Comparison of ENCODE assay signal across 21 cellular contexts in the genomic region with DNA sequence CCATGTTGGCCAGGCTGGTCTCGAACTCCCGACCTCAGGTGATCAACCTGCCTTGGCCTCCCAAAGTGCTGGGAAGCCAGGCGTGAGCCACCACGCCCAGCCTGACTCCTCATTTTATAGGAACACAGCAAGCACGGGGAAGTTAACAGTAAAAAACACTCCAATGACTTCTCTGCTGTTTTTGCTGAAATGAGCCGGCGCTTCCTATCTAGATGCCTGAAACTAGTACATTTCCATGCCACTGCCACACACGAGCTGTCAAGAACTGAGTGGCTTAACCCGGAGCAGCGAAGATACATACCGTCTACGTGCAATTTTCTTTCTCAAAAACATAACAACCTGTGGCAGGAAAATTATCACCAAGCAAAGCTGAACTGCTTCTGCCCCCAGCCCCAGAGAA. TPM values are rescaled to one million over a fixed set of nuclear protein-coding genes. Genes with fewer than 3 reads are reported as not detected.
DNase-seq lines count a peak whose midpoint lies in the region; ATAC-seq, FAIRE-seq and TF ChIP-seq lines count a peak whose summit lies in the region.
"Had no signal": no experiment of that assay in that cellular context is flagged by ENCODE, and none has a peak within 500 bp of the region (broad histone marks: within the 10 kb centered on the region; RNA-seq: fewer than 3 reads in every experiment).

No MANE protein-coding gene starts in this region.

- no peak overlapping the region for H4K91ac ChIP-seq in neuronal stem cell (ENCODE audit: low read depth, low read length, poor library complexity)

- H3K9me3 Mint-ChIP-seq in activated CD4-positive, alpha-beta T cell treated with anti-CD3 and anti-CD28 coated beads for 36 hours (ENCODE audit: low read depth): no peaks in the 10 kb centered on the region
- no peaks in the 10 kb centered on the region for H3K9me3 Mint-ChIP-seq in astrocyte (ENCODE audit: unreplicated experiment)
- H3K9me3 Mint-ChIP-seq in glutamatergic neuron (ENCODE audit: unreplicated experiment): peaks cover 8% of the 10 kb centered on the region
- H3K9me3 Mint-ChIP-seq: CD4-positive, alpha-beta T cell had no signal

- H3K4me3 Mint-ChIP-seq in activated CD4-positive, alpha-beta T cell treated with anti-CD3 and anti-CD28 coated beads for 36 hours: no peak overlapping the region
- H3K4me3 Mint-ChIP-seq in astrocyte (ENCODE audit: unreplicated experiment): peak overlapping the region; percentile 9
- no peak overlapping the region for H3K4me3 Mint-ChIP-seq in glutamatergic neuron (ENCODE audit: unreplicated experiment)
- H3K4me3 Mint-ChIP-seq: CD4-positive, alpha-beta T cell had no signal

- H2BK15ac ChIP-seq in neuronal stem cell (ENCODE audit: low read length): no peak overlapping the region

- H3K79me1 ChIP-seq in neuronal stem cell (ENCODE audit: low read depth, low read length): peaks cover 1% of the 10 kb centered on the region

- H3K27me3 ChIP-seq in astrocyte (ENCODE audit: insufficient read depth, low read length): no peaks in the 10 kb centered on the region
- H3K27me3 ChIP-seq in neuronal stem cell (ENCODE audit: control insufficient read depth in 3 of 3, insufficient read depth in 3 of 3, low read depth in 1 of 3, low read length in 3 of 3): no peaks in the 10 kb centered on the region
- H3K27me3 ChIP-seq: SJSA1 had no signal

- H3K4me2 ChIP-seq in astrocyte (ENCODE audit: low read length): no peak overlapping the region
- no peak overlapping the region for H3K4me2 ChIP-seq in neuronal stem cell (ENCODE audit: insufficient read depth, low read length, poor library complexity, severe bottlenecking)

- H3K4me1 Mint-ChIP-seq in activated CD4-positive, alpha-beta T cell treated with anti-CD3 and anti-CD28 coated beads for 36 hours: peaks cover 7% of the 10 kb centered on the region
- H3K4me1 Mint-ChIP-seq in astrocyte (ENCODE audit: low read depth, unreplicated experiment) (peaks cover 9% of the 10 kb centered on the region), glutamatergic neuron (ENCODE audit: low read depth, unreplicated experiment) (peaks cover 16% of the 10 kb centered on the region)

- H4K20me1 ChIP-seq in astrocyte (ENCODE audit: insufficient read depth, low read length): peaks cover 31% of the 10 kb centered on the region

- no peak for TF ChIP-seq CTCF in astrocyte (IDR thresholded peaks at IDR 0.05; ENCODE audit: insufficient read depth, low read depth, low read length)
- no peak for TF ChIP-seq CTCF in glutamatergic neuron (IDR thresholded peaks at IDR 0.05; ENCODE audit: partially characterized antibody, unreplicated experiment)
- no peak for TF ChIP-seq CTCF in coronary artery (IDR thresholded peaks at IDR 0.05)

- H3K27ac ChIP-seq in astrocyte (ENCODE audit: low read depth, low read length) (no peak overlapping the region), neuronal stem cell (replicated peaks; ENCODE audit: low read length) (no peak overlapping the region), coronary artery (no peak overlapping the region)
- H3K27ac ChIP-seq: 22Rv1, SJSA1 had no signal

- H3K4me1 ChIP-seq in astrocyte (ENCODE audit: insufficient read depth, low read length): peaks cover 6% of the 10 kb centered on the region
- no peaks in the 10 kb centered on the region for H3K4me1 ChIP-seq in neuronal stem cell (ENCODE audit: control insufficient read depth in 2 of 2, insufficient read depth in 1 of 2, low read depth in 1 of 2, low read length in 2 of 2)

- H3K14ac ChIP-seq in neuronal stem cell (ENCODE audit: low read length): no peak overlapping the region

- intact Hi-C loops in activated CD4-positive, alpha-beta T cell treated with anti-CD3 and anti-CD28 coated beads for 36 hours (cut with DNase I, micrococcal nuclease): no loop called here

- FAIRE-seq in astrocyte (lab: Jason Lieb, UNC): no peak
- FAIRE-seq: GM12878, GM19239 had no signal

- H3K9me3 ChIP-seq in astrocyte (ENCODE audit: insufficient read depth, low read depth, low read length) (no peaks in the 10 kb centered on the region), neuronal stem cell (replicated peaks in 1 of 2; ENCODE audit: control insufficient read depth in 2 of 2, insufficient read depth in 1 of 2, low read depth in 1 of 2, low read length in 2 of 2) (no peaks in the 10 kb centered on the region)
- H3K9me3 ChIP-seq: SJSA1 had no signal

- H2AFZ ChIP-seq in astrocyte (ENCODE audit: low read depth, low read length) (no peak overlapping the region), neuronal stem cell (ENCODE audit: low read length) (no peak overlapping the region)

- H2BK5ac ChIP-seq in neuronal stem cell (ENCODE audit: low read length): no peak overlapping the region

- no peak overlapping the region for H4K8ac ChIP-seq in neuronal stem cell (ENCODE audit: low read depth, low read length)

- no peak overlapping the region for H2BK120ac ChIP-seq in neuronal stem cell (ENCODE audit: low read depth, low read length)

- H3K9ac ChIP-seq in astrocyte (ENCODE audit: low read length) (no peak overlapping the region), neuronal stem cell (ENCODE audit: low read depth, low read length, poor library complexity) (no peak overlapping the region)

- H3K23ac ChIP-seq in neuronal stem cell (ENCODE audit: low read depth, low read length, poor library complexity): no peak overlapping the region

- no peak for ATAC-seq in activated CD4-positive, alpha-beta T cell treated with anti-CD3 and anti-CD28 coated beads for 36 hours
- ATAC-seq in GM21390 (IDR thresholded peaks at IDR 0.05; ENCODE audit: unreplicated experiment): no peak

- H3K79me2 ChIP-seq in astrocyte (ENCODE audit: insufficient read depth, low read length): peaks cover 39% of the 10 kb centered on the region

- H3K18ac ChIP-seq in neuronal stem cell (ENCODE audit: low read length): no peak overlapping the region

- CTCF ChIA-PET in activated CD4-positive, alpha-beta T cell treated with anti-CD3 and anti-CD28 coated beads for 36 hours (lab: Charles Lee): interaction anchor here (1.3 kb wide), 1 partner anchor 32 kb away, joined by 3 read pairs; no protein-coding TSS in a partner anchor

- no peak overlapping the region for H3K4me3 ChIP-seq in astrocyte (ENCODE audit: insufficient read depth, low read depth, low read length)
- H3K4me3 ChIP-seq in neuronal stem cell (ENCODE audit: low read length in 2 of 2): no peak overlapping the region
- no peak overlapping the region for H3K4me3 ChIP-seq in coronary artery
- H3K4me3 ChIP-seq: GM12878, SJSA1 had no signal

- H3K4ac ChIP-seq in neuronal stem cell (ENCODE audit: low read length): no peak overlapping the region

- POLR2A ChIA-PET in activated CD4-positive, alpha-beta T cell treated with anti-CD3 and anti-CD28 coated beads for 36 hours (lab: Charles Lee): no interaction called here

- H2BK12ac ChIP-seq in neuronal stem cell (ENCODE audit: low read length): no peak overlapping the region

- peak overlapping the region; percentile 6 for H3K27ac Mint-ChIP-seq in activated CD4-positive, alpha-beta T cell treated with anti-CD3 and anti-CD28 coated beads for 36 hours
- H3K27ac Mint-ChIP-seq in astrocyte (ENCODE audit: unreplicated experiment): peak overlapping the region; percentile 10
- peak overlapping the region; percentile 46 for H3K27ac Mint-ChIP-seq in glutamatergic neuron (ENCODE audit: unreplicated experiment)
- H3K27ac Mint-ChIP-seq: CD4-positive, alpha-beta T cell had no signal

- no peak overlapping the region for H2AK5ac ChIP-seq in neuronal stem cell (ENCODE audit: low read depth, low read length)

- no CpG with 5 or more reads among the region's 12 CpGs for WGBS in neuronal stem cell (ENCODE audit: extremely low coverage in 2 of 2, insufficient read length in 2 of 2, insufficient replicate concordance in 1 of 2), 2 donors

- H3K36me3 ChIP-seq in astrocyte (ENCODE audit: insufficient read depth, low read length) (peaks cover 35% of the 10 kb centered on the region), neuronal stem cell (replicated peaks in 1 of 2; ENCODE audit: control insufficient read depth in 2 of 2, insufficient read depth in 2 of 2, low read length in 2 of 2) (peaks cover 18 to 77% of the 10 kb centered on the region in 2 donors)

- no peaks in the 10 kb centered on the region for H3K27me3 Mint-ChIP-seq in activated CD4-positive, alpha-beta T cell treated with anti-CD3 and anti-CD28 coated beads for 36 hours
- H3K27me3 Mint-ChIP-seq in astrocyte (ENCODE audit: low read depth, unreplicated experiment) (no peaks in the 10 kb centered on the region), glutamatergic neuron (ENCODE audit: unreplicated experiment) (no peaks in the 10 kb centered on the region)
- H3K27me3 Mint-ChIP-seq: CD4-positive, alpha-beta T cell had no signal

- no peak for DNase-seq in activated CD4-positive, alpha-beta T cell treated with anti-CD3 and anti-CD28 coated beads for 36 hours
- DNase-seq in activated CD4-positive, alpha-beta T cell treated with anti-CD3 and anti-CD28 coated beads, Interleukin-2, amount 50 U/mL, for 48 hours: no peak
- DNase-seq in astrocyte (ENCODE audit: low read depth) (no peak), glutamatergic neuron (no peak), neuronal stem cell (ENCODE audit: low spot score) (no peak), NCI-H82 (lab: John Stamatoyannopoulos, UW) (no peak), coronary artery (ENCODE audit: low spot score) (no peak)
- DNase-seq: CD4-positive, alpha-beta T cell; DMS153; GOT3; NCI-H1417 treated with DMSO at 0.1 percent for 48 hours; NCI-H187 treated with DMSO at 0.1 percent for 48 hours; NCI-H2227 treated with DMSO at 0.1 percent for 48 hours; NCI-H524; PC-3; RPMI8226 had no signal

- H3K36me3 Mint-ChIP-seq in activated CD4-positive, alpha-beta T cell treated with anti-CD3 and anti-CD28 coated beads for 36 hours (ENCODE audit: low read depth): peaks cover 23% of the 10 kb centered on the region
- H3K36me3 Mint-ChIP-seq in astrocyte (ENCODE audit: low read depth, unreplicated experiment) (peaks cover 7% of the 10 kb centered on the region), glutamatergic neuron (ENCODE audit: unreplicated experiment) (no peaks in the 10 kb centered on the region)

RNA-seq across cellular contexts. Expression of a gene that starts 16.8 kb away (rescaled TPM):
- 10 to 100 TPM in 1 of 2 experiments, 1 to 10 TPM in 1; 9.8 to 15.2 TPM for total RNA-seq in activated CD4-positive, alpha-beta T cell treated with anti-CD3 and anti-CD28 coated beads for 36 hours
- total RNA-seq in astrocyte (21.9 and 28.3 TPM in 2 replicates), glutamatergic neuron (ENCODE audit: unreplicated experiment) (63.2 TPM)
- 10.6 TPM for polyA plus RNA-seq in neuronal stem cell (2013, experiment 1 of 2)
- 9.4 TPM for polyA plus RNA-seq in neuronal stem cell (2013, experiment 2 of 2)

RNA-seq across cellular contexts. Expression of a gene that starts 53.0 kb away (rescaled TPM):
- 10 to 100 TPM; 67.2 to 78.7 TPM for total RNA-seq in activated CD4-positive, alpha-beta T cell treated with anti-CD3 and anti-CD28 coated beads for 36 hours
- total RNA-seq in astrocyte (336 and 362 TPM in 2 replicates), glutamatergic neuron (ENCODE audit: unreplicated experiment) (56.1 TPM)
- 70.7 TPM for polyA plus RNA-seq in neuronal stem cell (2013, experiment 1 of 2)
- polyA plus RNA-seq in neuronal stem cell (2013, experiment 2 of 2): 74.1 TPM

RNA-seq across cellular contexts. Expression of a gene that starts 56.6 kb away (rescaled TPM):
- total RNA-seq in activated CD4-positive, alpha-beta T cell treated with anti-CD3 and anti-CD28 coated beads for 36 hours: 100 to 1,000 TPM; 173 to 208 TPM
- total RNA-seq in astrocyte (322 and 340 TPM in 2 replicates), glutamatergic neuron (ENCODE audit: unreplicated experiment) (172 TPM)
- 260 TPM for polyA plus RNA-seq in neuronal stem cell (2013, experiment 1 of 2)
- 262 TPM for polyA plus RNA-seq in neuronal stem cell (2013, experiment 2 of 2)
